Comparison of ENCODE assay signal across 8 cellular contexts in the genomic region with DNA sequence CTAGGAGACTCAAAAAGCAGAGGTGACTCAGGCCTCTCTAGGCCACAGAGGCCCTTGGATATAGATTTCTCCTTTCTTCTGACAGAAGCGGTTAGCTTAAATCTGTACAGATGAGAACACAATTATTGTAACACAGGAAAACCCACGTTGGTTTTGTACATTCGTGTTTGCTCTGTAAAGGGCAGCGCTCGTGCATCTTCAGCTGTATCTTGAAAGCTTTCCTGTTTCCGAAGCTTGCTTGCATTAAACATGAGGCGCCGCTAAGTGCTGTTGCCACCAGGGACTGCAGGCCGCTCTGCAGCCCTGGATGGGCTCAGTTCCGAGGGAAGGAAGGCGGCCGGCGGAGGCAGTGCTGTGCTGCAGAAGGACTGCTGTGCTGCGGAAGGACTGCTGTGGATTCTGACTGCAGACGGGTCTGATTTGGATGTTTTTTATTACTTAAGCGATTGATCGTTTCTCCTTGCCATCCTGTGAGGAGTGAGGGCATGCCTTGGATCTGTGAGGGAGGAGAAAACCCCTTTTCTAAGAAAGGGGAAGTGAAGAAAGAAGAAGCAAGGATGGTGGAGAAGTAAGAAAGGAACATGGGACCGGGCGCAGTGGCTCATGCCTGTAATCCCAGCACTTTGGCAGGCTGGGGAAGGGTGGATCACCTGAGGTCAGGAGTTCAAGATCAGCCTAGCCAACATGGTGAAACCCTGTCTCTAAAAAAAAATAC. TPM values are rescaled to one million over a fixed set of nuclear protein-coding genes. Genes with fewer than 3 reads are reported as not detected.
DNase-seq lines count a peak whose midpoint lies in the region; ATAC-seq and TF ChIP-seq lines count a peak whose summit lies in the region.

No MANE protein-coding gene starts in this region.

- TF ChIP-seq CTCF in AG09309 (IDR thresholded peaks at IDR 0.05; ENCODE audit: control insufficient read depth, insufficient read depth, low read depth, low read length, missing control alignments) (peak; percentile 12), NB4 (IDR thresholded peaks at IDR 0.05; ENCODE audit: low read depth, low read length) (no peak), fibroblast of villous mesenchyme (IDR thresholded peaks at IDR 0.05; ENCODE audit: insufficient read depth, low read depth, low read length) (no peak)

- ATAC-seq in GM18502 (IDR thresholded peaks at IDR 0.05; ENCODE audit: poor library complexity, unreplicated experiment) = peak; percentile 52
- no peak for ATAC-seq in GM18870 (IDR thresholded peaks at IDR 0.05; ENCODE audit: unreplicated experiment)

- no peak for DNase-seq in AG09309 (ENCODE audit: low read depth)
- peak; percentile 66 for DNase-seq in NB4 (ENCODE audit: low read depth)
- peak; percentile 53 for DNase-seq in fibroblast of villous mesenchyme (ENCODE audit: low read depth)
- DNase-seq in stimulated activated CD8-positive, alpha-beta memory T cell treated with anti-CD3 and anti-CD28 coated beads, Interleukin-4, amount 100 ng/mL, for 48 hours = peak; percentile 40
- DNase-seq in activated effector memory CD4-positive, alpha-beta T cell treated with anti-CD3 and anti-CD28 coated beads, Interleukin-2, amount 50 U/mL, for 16 hours = no peak
- no peak for DNase-seq in NCI-H510A treated with DMSO at 0.1 percent for 48 hours (lab: John Stamatoyannopoulos, UW)

- no peak overlapping the region for H3K4me3 ChIP-seq in AG09309 (ENCODE audit: control insufficient read depth, low read depth, low read length)
- no peak overlapping the region for H3K4me3 ChIP-seq in NB4 (ENCODE audit: low read depth, low read length)
- H3K4me3 ChIP-seq in fibroblast of villous mesenchyme (ENCODE audit: low read depth, low read length) = no peak overlapping the region

- TF ChIP-seq POLR2A in NB4 (IDR thresholded peaks at IDR 0.05; ENCODE audit: extremely low read depth, insufficient read length) = no peak

RNA-seq across cellular contexts. Expression of a gene that starts 53.4 kb away (rescaled TPM):
- total RNA-seq in fibroblast of villous mesenchyme = 35.1 and 38.0 TPM in 2 replicates

Comparison
In these comparisons a context has a peak if more than half of its experiments do, and no peak if none do; other contexts are left out.
1. DNase-seq: peak in NB4 (single experiment), fibroblast of villous mesenchyme (single experiment) and stimulated activated CD8-positive, alpha-beta memory T cell treated with anti-CD3 and anti-CD28 coated beads, Interleukin-4, amount 100 ng/mL, for 48 hours (single experiment); none in AG09309 (single experiment), activated effector memory CD4-positive, alpha-beta T cell treated with anti-CD3 and anti-CD28 coated beads, Interleukin-2, amount 50 U/mL, for 16 hours (single experiment) and NCI-H510A treated with DMSO at 0.1 percent for 48 hours (single experiment).